ENCODE assay signal across 14 cellular contexts in the genomic region with DNA sequence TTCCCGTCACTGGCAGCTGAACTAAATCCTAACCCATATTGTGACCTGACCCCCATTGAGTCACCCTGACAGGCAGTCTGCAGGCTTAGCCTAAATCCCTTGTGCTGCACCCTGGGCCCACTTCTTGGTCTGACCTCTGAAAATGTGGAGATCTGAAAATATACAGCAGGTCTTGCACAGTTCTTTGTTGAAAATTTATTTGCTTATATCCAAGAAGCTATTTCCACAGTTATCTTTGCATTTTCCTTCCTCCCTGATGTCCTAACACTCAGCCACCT.
DNase-seq lines count a peak whose midpoint lies in the region; ATAC-seq and TF ChIP-seq lines count a peak whose summit lies in the region.
"Had no signal": no experiment of that assay in that cellular context is flagged by ENCODE, and none has a peak within 500 bp of the region (broad histone marks: within the 10 kb centered on the region; RNA-seq: fewer than 3 reads in every experiment).

No MANE protein-coding gene starts in this region.

- H3K4me2 ChIP-seq in hepatocyte: no peak overlapping the region
- H3K4me2 ChIP-seq in smooth muscle cell: peak overlapping the region; percentile 7

- ATAC-seq in body of pancreas (no peak), GM21526 (IDR thresholded peaks at IDR 0.05; ENCODE audit: low FRiP score, unreplicated experiment) (no peak)

- DNase-seq in body of pancreas (no peak), hepatocyte (ENCODE audit: low spot score) (no peak), smooth muscle cell (lab: John Stamatoyannopoulos, UW; ENCODE audit: unreplicated experiment) (no peak), DMS153 (lab: John Stamatoyannopoulos, UW) (no peak)
- DNase-seq in effector memory CD4-positive, alpha-beta T cell: no peak
- DNase-seq: activated CD4-positive, alpha-beta memory T cell treated with anti-CD3 and anti-CD28 coated beads for 36 hours; activated naive CD4-positive, alpha-beta T cell; activated T-cell treated with anti-CD3 and anti-CD28 coated beads for 4 hours; CD8-positive, alpha-beta memory T cell; NCI-H524 treated with DMSO at 0.1 percent for 48 hours; OCI-M1 had no signal

- H3K9me3 ChIP-seq in HUES48 (ENCODE audit: control insufficient read depth, insufficient read depth, low read length): no peaks in the 10 kb centered on the region
- no peaks in the 10 kb centered on the region for H3K9me3 ChIP-seq in body of pancreas
- no peaks in the 10 kb centered on the region for H3K9me3 ChIP-seq in hepatocyte (ENCODE audit: low read depth)
- H3K9me3 ChIP-seq in smooth muscle cell (replicated peaks; ENCODE audit: low read depth): no peaks in the 10 kb centered on the region
- H3K9me3 ChIP-seq in effector memory CD4-positive, alpha-beta T cell (ENCODE audit: control insufficient read depth, low read length): no peaks in the 10 kb centered on the region
- H3K9me3 ChIP-seq: SJSA1 had no signal

- H3K9me2 ChIP-seq in hepatocyte (replicated peaks; ENCODE audit: insufficient read depth): no peaks in the 10 kb centered on the region

- H3K79me2 ChIP-seq in hepatocyte (peaks cover 65% of the 10 kb centered on the region), smooth muscle cell (ENCODE audit: low read depth) (peaks cover 76% of the 10 kb centered on the region)

- no peak for TF ChIP-seq POLR2A in body of pancreas (IDR thresholded peaks at IDR 0.05)

- H3K27ac ChIP-seq in HUES48 (ENCODE audit: low read depth, low read length): peak overlapping the region; percentile 2
- peak overlapping the region; percentile 3 to 92 (median 84) for H3K27ac ChIP-seq in body of pancreas
- peak overlapping the region; percentile 92 for H3K27ac ChIP-seq in hepatocyte
- H3K27ac ChIP-seq in smooth muscle cell (ENCODE audit: low read depth): peak overlapping the region; percentile 59
- H3K27ac ChIP-seq in effector memory CD4-positive, alpha-beta T cell (ENCODE audit: insufficient read depth, low read length, poor library complexity, severe bottlenecking): no peak overlapping the region
- H3K27ac ChIP-seq: SJSA1 had no signal

- H2AFZ ChIP-seq in hepatocyte (no peak overlapping the region), smooth muscle cell (ENCODE audit: low read depth) (no peak overlapping the region)

- intact Hi-C loops in body of pancreas (cut with DNase I): no loop called here

- no peaks in the 10 kb centered on the region for H3K27me3 ChIP-seq in HUES48 (ENCODE audit: control insufficient read depth, insufficient read depth, low read length)
- H3K27me3 ChIP-seq in body of pancreas: no peaks in the 10 kb centered on the region
- no peaks in the 10 kb centered on the region for H3K27me3 ChIP-seq in hepatocyte
- no peaks in the 10 kb centered on the region for H3K27me3 ChIP-seq in smooth muscle cell (ENCODE audit: low read depth)
- H3K27me3 ChIP-seq in effector memory CD4-positive, alpha-beta T cell (replicated peaks; ENCODE audit: control insufficient read depth, insufficient read depth, low read length, poor library complexity, severe bottlenecking): no peaks in the 10 kb centered on the region
- H3K27me3 ChIP-seq: SJSA1 had no signal

- 100% methylated on average over 1 of the region's 1 CpG for WGBS in body of pancreas, 2 donors
- WGBS in hepatocyte (ENCODE audit: low lambda C conversion rate, missing lambda C conversion rate): 100% methylated on average over 1 of the region's 1 CpG
- WGBS in smooth muscle cell (ENCODE audit: low lambda C conversion rate): 50% methylated on average over 1 of the region's 1 CpG

- H3K4me3 ChIP-seq in HUES48 (ENCODE audit: low read depth, low read length) (no peak overlapping the region), body of pancreas (no peak overlapping the region), hepatocyte (no peak overlapping the region), smooth muscle cell (no peak overlapping the region)
- no peak overlapping the region for H3K4me3 ChIP-seq in effector memory CD4-positive, alpha-beta T cell (ENCODE audit: insufficient read depth, low read depth, low read length, poor library complexity, severe bottlenecking)
- H3K4me3 ChIP-seq: SJSA1 had no signal

- H3K36me3 ChIP-seq in HUES48 (ENCODE audit: control insufficient read depth, insufficient read depth, low read length) (0 out of 2 replicates have a peak, but pooled peaks cover 2% of the 10 kb centered on the region), body of pancreas (replicated peaks in 1 of 2; ENCODE audit: insufficient read depth in 1 of 2, low read depth in 2 of 2) (no peaks in the 10 kb centered on the region), hepatocyte (replicated peaks; ENCODE audit: insufficient read depth, low read depth) (no peaks in the 10 kb centered on the region), smooth muscle cell (ENCODE audit: low read depth) (peaks cover 6% of the 10 kb centered on the region)
- no peaks in the 10 kb centered on the region for H3K36me3 ChIP-seq in effector memory CD4-positive, alpha-beta T cell (ENCODE audit: control insufficient read depth, insufficient read depth, low read length)

- H3K9ac ChIP-seq in HUES48 (ENCODE audit: low read depth, low read length) (no peak overlapping the region), smooth muscle cell (ENCODE audit: low read depth) (no peak overlapping the region)

- H4K20me1 ChIP-seq in hepatocyte (ENCODE audit: insufficient read depth, poor library complexity, severe bottlenecking) (no peaks in the 10 kb centered on the region), smooth muscle cell (ENCODE audit: low read depth) (peaks cover 99% of the 10 kb centered on the region)

- H3K4me1 ChIP-seq in HUES48 (ENCODE audit: control insufficient read depth, insufficient read depth, low read length) (peaks cover 40% of the 10 kb centered on the region), body of pancreas (peaks cover 43% of the 10 kb centered on the region), hepatocyte (ENCODE audit: insufficient read depth) (peaks cover 66% of the 10 kb centered on the region), smooth muscle cell (ENCODE audit: low read depth) (peaks cover 9% of the 10 kb centered on the region)
- no peaks in the 10 kb centered on the region for H3K4me1 ChIP-seq in effector memory CD4-positive, alpha-beta T cell (ENCODE audit: control insufficient read depth, insufficient read depth, low read length, poor library complexity, severe bottlenecking)

- peaks cover 12% of the 10 kb centered on the region for H3F3A ChIP-seq in smooth muscle cell (ENCODE audit: low read depth)

- TF ChIP-seq CTCF in body of pancreas (IDR thresholded peaks at IDR 0.05) (no peak), hepatocyte (IDR thresholded peaks at IDR 0.05; ENCODE audit: poor library complexity) (no peak), smooth muscle cell (IDR thresholded peaks at IDR 0.05; ENCODE audit: borderline replicate concordance, insufficient read depth, poor library complexity, severe bottlenecking) (no peak)
